Comparison of ENCODE assay signal across 8 cellular contexts in the genomic region with DNA sequence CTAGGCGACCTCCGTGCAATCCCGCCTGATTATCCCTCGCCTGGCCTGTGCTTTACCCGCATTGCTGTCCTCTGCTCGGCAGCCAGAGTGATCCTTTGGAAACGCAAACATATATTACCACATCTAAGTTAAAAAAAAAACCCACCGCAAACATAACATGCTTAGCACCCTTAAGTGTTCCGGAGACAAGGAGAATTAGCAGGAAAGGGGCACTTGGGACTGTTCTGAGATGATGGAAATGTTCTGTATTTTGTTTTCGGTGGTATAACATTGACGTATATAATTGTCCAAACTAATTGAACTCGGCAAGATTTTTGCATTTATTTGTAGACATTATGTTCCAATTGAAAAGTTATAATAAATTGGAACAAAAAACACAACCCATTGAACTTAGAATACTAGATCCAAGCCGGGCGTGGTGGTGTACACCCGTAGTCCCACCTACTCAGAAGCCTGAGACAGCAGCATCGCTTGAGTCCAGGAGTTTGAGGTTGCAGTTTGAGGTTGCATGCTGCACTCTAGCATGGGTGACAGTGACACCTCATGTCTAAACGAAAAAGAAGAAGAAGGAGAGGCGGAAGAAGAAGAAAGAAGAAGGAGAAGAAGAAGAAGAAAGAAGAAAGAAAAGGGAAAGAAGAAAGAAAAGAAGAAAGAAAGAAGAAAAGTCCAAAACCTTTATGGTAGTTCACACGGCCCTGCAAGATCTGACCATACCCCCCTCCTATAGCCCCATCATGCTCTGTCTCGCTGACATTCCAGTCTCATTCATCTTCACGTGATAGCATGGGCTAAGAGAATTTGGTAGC. TPM values are rescaled to one million over a fixed set of nuclear protein-coding genes. Genes with fewer than 3 reads are reported as not detected.
DNase-seq lines count a peak whose midpoint lies in the region; ATAC-seq and TF ChIP-seq lines count a peak whose summit lies in the region.

No MANE protein-coding gene starts in this region.

- H3K79me2 ChIP-seq in GM23248 (ENCODE audit: insufficient read depth): peaks cover 48% of the 10 kb centered on the region

- H3K4me3 ChIP-seq in AG04450 (ENCODE audit: low read depth, low read length) (peak overlapping the region; percentile 43), GM23248 (peak overlapping the region; percentile 95)

- POLR2A ChIA-PET in AG04450 (lab: Yijun Ruan, JAX): interaction anchor here (1.2 kb wide), 1 partner anchor 13 kb away, joined by 5 read pairs; no protein-coding TSS in a partner anchor

- H3K9me3 ChIP-seq in AG04450 (ENCODE audit: control insufficient read depth, insufficient read depth, low read length) (no peaks in the 10 kb centered on the region; the same call in 1 of the 2 replicates), GM23248 (ENCODE audit: low read depth) (no peaks in the 10 kb centered on the region)

- H3K9me3 Mint-ChIP-seq in mesothelial cell of epicardium: no peaks in the 10 kb centered on the region

- peak overlapping the region; percentile 77 for H2AFZ ChIP-seq in GM23248

- 16 to 20% methylated on average over 21 of the region's 21 CpGs for WGBS in GM23248 (ENCODE audit: low coverage in 1 of 2, low lambda C conversion rate in 2 of 2, missing lambda C conversion rate in 2 of 2), 2 experiments

- ATAC-seq in left lobe of liver: no peak

- no peaks in the 10 kb centered on the region for H3K36me3 ChIP-seq in GM23248 (ENCODE audit: low read depth)

- peak overlapping the region; percentile 95 for H3K4me3 Mint-ChIP-seq in mesothelial cell of epicardium

- peak overlapping the region; percentile 91 for H3K4me2 ChIP-seq in GM23248 (ENCODE audit: unreplicated experiment)

- H3K36me3 Mint-ChIP-seq in mesothelial cell of epicardium: peaks cover 2% of the 10 kb centered on the region

- H4K20me1 ChIP-seq in GM23248 (ENCODE audit: insufficient read depth): no peaks in the 10 kb centered on the region

- H3K27me3 ChIP-seq in AG04450 (ENCODE audit: control insufficient read depth, insufficient read depth, low read length) (no peaks in the 10 kb centered on the region), GM23248 (replicated peaks; ENCODE audit: insufficient read depth) (no peaks in the 10 kb centered on the region)

- peak overlapping the region; percentile 70 for H3K9ac ChIP-seq in GM23248

- H3K27me3 Mint-ChIP-seq in mesothelial cell of epicardium (ENCODE audit: low read depth): no peaks in the 10 kb centered on the region

- TF ChIP-seq CTCF in AG04450 (IDR thresholded peaks at IDR 0.05; ENCODE audit: low read depth, low read length) (no peak), mesothelial cell of epicardium (IDR thresholded peaks at IDR 0.05; ENCODE audit: unreplicated experiment) (no peak)

- H3K4me1 ChIP-seq in GM23248 (ENCODE audit: insufficient read depth): peaks cover 17% of the 10 kb centered on the region

- H3K4me1 Mint-ChIP-seq in mesothelial cell of epicardium: peaks cover 35% of the 10 kb centered on the region

- in situ Hi-C loops in GM23248 (cut with MboI): no loop called here

- no peaks in the 10 kb centered on the region for H3K9me2 ChIP-seq in GM23248 (ENCODE audit: insufficient read depth)

- CTCF ChIA-PET in AG04450 (lab: Charles Lee): interaction anchor here (1.2 to 1.8 kb wide), 3 partner anchors 13 to 142 kb away, joined by 4 to 25 read pairs (median 7); no protein-coding TSS in a partner anchor

- peak overlapping the region; percentile 97 for H3K27ac Mint-ChIP-seq in mesothelial cell of epicardium

- H3F3A ChIP-seq in GM23248 (ENCODE audit: insufficient read depth): 0 out of 2 replicates have a peak, but pooled peaks cover 4% of the 10 kb centered on the region

- DNase-seq in AG04450 (ENCODE audit: low read depth, low spot score) (no peak), GM23248 (peak; percentile 41), mesothelial cell of epicardium (ENCODE audit: low spot score in 2 of 2, unreplicated experiment in 2 of 2) (no peak), 8988T (no peak), left lobe of liver (ENCODE audit: low spot score) (no peak), RKO (ENCODE audit: low spot score) (no peak), EL (no peak)

- no peak overlapping the region for H3K27ac ChIP-seq in AG04450 (ENCODE audit: low read depth, low read length)
- peak overlapping the region; percentile 57 for H3K27ac ChIP-seq in GM23248
- H3K27ac ChIP-seq in angular gyrus (ENCODE audit: low read depth, low read length): peak overlapping the region; percentile 84

RNA-seq across cellular contexts. Expression of a gene that starts 0.6 kb away (rescaled TPM):
- polyA plus RNA-seq in AG04450 (2011; rRNA removed): 36.3 and 41.1 TPM in 2 replicates
- polyA minus RNA-seq in AG04450 (2011; rRNA and poly(A)+ RNA removed): 26.7 and 28.1 TPM in 2 replicates
- 16.8 and 21.2 TPM in 2 replicates for total RNA-seq in GM23248 (2014; rRNA removed; shearing (Covaris generic))
- 49.6 and 52.2 TPM in 2 replicates for polyA plus RNA-seq in GM23248 (2016; fragmentation: Nextera tagmentation; extraction: Ambion mirVana)
- total RNA-seq in mesothelial cell of epicardium: 41.0 to 47.4 TPM (median 46.6 TPM) in 3 replicates
- 22.5 TPM for total RNA-seq in left lobe of liver

RNA-seq across cellular contexts. Expression of a gene that starts 15.9 kb away (rescaled TPM):
- polyA plus RNA-seq in AG04450 (2011; rRNA removed) (12.4 and 21.2 TPM in 2 replicates), GM23248 (2016; fragmentation: Nextera tagmentation; extraction: Ambion mirVana) (0.59 and 1.1 TPM in 2 replicates)
- 5.6 and 9.4 TPM in 2 replicates for polyA minus RNA-seq in AG04450 (2011; rRNA and poly(A)+ RNA removed)
- total RNA-seq in GM23248 (2014; rRNA removed; shearing (Covaris generic)): 0.38 TPM in 1 of 2 replicates, not detected in the other
- total RNA-seq in mesothelial cell of epicardium (15.6 to 18.3 TPM (median 17.7 TPM) in 3 replicates), left lobe of liver (0.88 TPM)

RNA-seq across cellular contexts. Expression of a gene that starts 44.8 kb away (rescaled TPM):
- polyA plus RNA-seq in AG04450 (2011; rRNA removed): 60.7 and 72.5 TPM in 2 replicates
- 30.2 and 44.4 TPM in 2 replicates for polyA minus RNA-seq in AG04450 (2011; rRNA and poly(A)+ RNA removed)
- total RNA-seq in GM23248 (2014; rRNA removed; shearing (Covaris generic)): 29.4 and 33.3 TPM in 2 replicates
- polyA plus RNA-seq in GM23248 (2016; fragmentation: Nextera tagmentation; extraction: Ambion mirVana): 78.2 and 79.2 TPM in 2 replicates
- total RNA-seq in mesothelial cell of epicardium: 24.4 to 26.2 TPM (median 25.8 TPM) in 3 replicates
- total RNA-seq in left lobe of liver: 51.8 TPM
